ENCODE assay signal across 10 cellular contexts in the genomic region with DNA sequence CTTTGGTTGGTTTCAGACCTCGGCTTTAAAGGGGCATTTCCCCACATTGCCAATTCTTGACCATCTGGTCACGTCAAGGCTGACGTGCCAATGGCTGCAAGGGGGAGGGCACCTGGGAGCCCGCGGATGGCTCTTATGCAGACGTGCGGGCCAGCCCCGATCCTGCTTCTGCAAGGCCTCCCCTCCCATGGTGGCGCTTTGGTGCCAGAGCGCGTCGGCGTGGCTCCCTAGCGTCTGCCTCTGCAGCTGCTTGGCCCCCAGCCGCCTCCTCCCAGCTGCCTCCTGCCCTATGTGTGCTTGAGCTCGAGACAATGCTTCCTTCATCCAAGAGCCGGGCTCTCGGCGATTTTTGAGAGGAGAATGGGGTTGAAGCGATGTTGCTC. TPM values are rescaled to one million over a fixed set of nuclear protein-coding genes. Genes with fewer than 3 reads are reported as not detected.
DNase-seq lines count a peak whose midpoint lies in the region; ATAC-seq lines count a peak whose summit lies in the region.
"Had no signal": no experiment of that assay in that cellular context is flagged by ENCODE, and none has a peak within 500 bp of the region (broad histone marks: within the 10 kb centered on the region; RNA-seq: fewer than 3 reads in every experiment).

No MANE protein-coding gene starts in this region.

- CTCF ChIA-PET in CD4-positive, alpha-beta memory T cell (lab: Charles Lee; ENCODE audit: partially characterized antibody), result interaction anchor here (1.9 kb wide), 1 partner anchor 62 kb away, joined by 6 read pairs; a partner anchor contains a TSS

- peaks cover 10 to 24% of the 10 kb centered on the region in 2 donors for H3K36me3 Mint-ChIP-seq in CD4-positive, alpha-beta memory T cell

- no peak overlapping the region for H3K27ac Mint-ChIP-seq in CD4-positive, alpha-beta memory T cell

- H3K4me3 Mint-ChIP-seq in CD4-positive, alpha-beta memory T cell, result peak overlapping the region in 1 of 8 donors; percentile 61

- no peak for DNase-seq in CD4-positive, alpha-beta memory T cell
- DNase-seq in SJSA1 (ENCODE audit: low read depth in 1 of 2, low spot score in 2 of 2) (peak; percentile 45 to 63), head of caudate nucleus (peak; percentile 81 to 95 (median 90)), putamen (ENCODE audit: low spot score) (peak; percentile 90), DMS114 treated with DMSO at 0.1 percent for 48 hours (lab: John Stamatoyannopoulos, UW; ENCODE audit: unreplicated experiment) (no peak)
- DNase-seq in NK-92 treated with Interleukin-12 subunit alpha and Interleukin-12 subunit beta, amount 100 ng/mL, for 24 hours (lab: John Stamatoyannopoulos, UW), result no peak

- H3K9me3 Mint-ChIP-seq in CD4-positive, alpha-beta memory T cell, result peaks cover 0 to 21% (median 4%) of the 10 kb centered on the region in 8 donors
- H3K9me3 Mint-ChIP-seq: central memory CD8-positive, alpha-beta T cell had no signal

- peaks cover 83% of the 10 kb centered on the region for H3K4me1 ChIP-seq in CD4-positive, alpha-beta memory T cell (ENCODE audit: insufficient read depth, low read length)
- H3K4me1 ChIP-seq in SJSA1 (replicated peaks), result peaks cover 15% of the 10 kb centered on the region

- no peak overlapping the region for H3K4me3 ChIP-seq in CD4-positive, alpha-beta memory T cell (ENCODE audit: low read length in 2 of 2)
- H3K4me3 ChIP-seq in SJSA1, result no peak overlapping the region
- H3K4me3 ChIP-seq: hepatocyte had no signal

- ATAC-seq in GM18502 (IDR thresholded peaks at IDR 0.05; ENCODE audit: poor library complexity, unreplicated experiment), result no peak
- no peak for ATAC-seq in HG02588 (IDR thresholded peaks at IDR 0.05; ENCODE audit: unreplicated experiment)

- H3K36me3 ChIP-seq in CD4-positive, alpha-beta memory T cell (ENCODE audit: insufficient read depth, low read length), result peaks cover 6% of the 10 kb centered on the region
- peaks cover 21% of the 10 kb centered on the region for H3K36me3 ChIP-seq in SJSA1

- H3K9me3 ChIP-seq in CD4-positive, alpha-beta memory T cell (ENCODE audit: control insufficient read depth in 1 of 2, low read length in 2 of 2), result peaks cover 0 to 21% of the 10 kb centered on the region in 2 donors
- H3K9me3 ChIP-seq in SJSA1 (replicated peaks), result peaks cover 4% of the 10 kb centered on the region; the same call in 1 of the 2 replicates

- peak overlapping the region; percentile 95 for H3K27ac ChIP-seq in CD4-positive, alpha-beta memory T cell (ENCODE audit: low read depth, low read length)
- peak overlapping the region; percentile 28 for H3K27ac ChIP-seq in SJSA1

- POLR2A ChIA-PET in CD4-positive, alpha-beta memory T cell (lab: Charles Lee; ENCODE audit: partially characterized antibody), result interaction anchor here (1.2 to 14.5 kb wide), 7 partner anchors 10 to 134 kb away, joined by 6 to 454 read pairs (median 14); a partner anchor contains a TSS

- no peaks in the 10 kb centered on the region for H3K27me3 Mint-ChIP-seq in CD4-positive, alpha-beta memory T cell
- H3K27me3 Mint-ChIP-seq: central memory CD8-positive, alpha-beta T cell had no signal

- H3K4me1 Mint-ChIP-seq in CD4-positive, alpha-beta memory T cell, result peaks cover 35 to 55% (median 45%) of the 10 kb centered on the region in 4 donors

- intact Hi-C loops in CD4-positive, alpha-beta memory T cell (cut with micrococcal nuclease), result loop anchor here (2.0 kb wide), 1 partner anchor 34 kb away; no protein-coding TSS in a partner anchor
- intact Hi-C loops in head of caudate nucleus (cut with DNase I), result no loop called here

- no peaks in the 10 kb centered on the region for H3K27me3 ChIP-seq in CD4-positive, alpha-beta memory T cell (ENCODE audit: insufficient read depth, low read length)
- H3K27me3 ChIP-seq in SJSA1 (replicated peaks), result no peaks in the 10 kb centered on the region
- H3K27me3 ChIP-seq: hepatocyte had no signal

RNA-seq across cellular contexts. Expression of a gene that starts 29.1 kb away (rescaled TPM):
- total RNA-seq in CD4-positive, alpha-beta memory T cell, result 100 to 1,000 TPM in 1 of 2 experiments, 10 to 100 TPM in 1; 96.1 to 104 TPM
- under 1 TPM; 0.08 to 0.86 TPM for polyA plus RNA-seq in CD4-positive, alpha-beta memory T cell
- total RNA-seq in SJSA1 (2014; rRNA removed; shearing (Covaris generic)), result 9.6 and 24.3 TPM in 2 replicates

Comparison
In these comparisons a context has a peak if more than half of its experiments do, and no peak if none do; other contexts are left out.
1. DNase-seq: peak in SJSA1 (2 of 2), head of caudate nucleus (42 of 42) and putamen (single experiment); none in CD4-positive, alpha-beta memory T cell (0 of 5), NK-92 treated with Interleukin-12 subunit alpha and Interleukin-12 subunit beta, amount 100 ng/mL, for 24 hours (single experiment) and DMS114 treated with DMSO at 0.1 percent for 48 hours (single experiment).